Comparison of ENCODE assay signal across 1 cellular context in the genomic region with DNA sequence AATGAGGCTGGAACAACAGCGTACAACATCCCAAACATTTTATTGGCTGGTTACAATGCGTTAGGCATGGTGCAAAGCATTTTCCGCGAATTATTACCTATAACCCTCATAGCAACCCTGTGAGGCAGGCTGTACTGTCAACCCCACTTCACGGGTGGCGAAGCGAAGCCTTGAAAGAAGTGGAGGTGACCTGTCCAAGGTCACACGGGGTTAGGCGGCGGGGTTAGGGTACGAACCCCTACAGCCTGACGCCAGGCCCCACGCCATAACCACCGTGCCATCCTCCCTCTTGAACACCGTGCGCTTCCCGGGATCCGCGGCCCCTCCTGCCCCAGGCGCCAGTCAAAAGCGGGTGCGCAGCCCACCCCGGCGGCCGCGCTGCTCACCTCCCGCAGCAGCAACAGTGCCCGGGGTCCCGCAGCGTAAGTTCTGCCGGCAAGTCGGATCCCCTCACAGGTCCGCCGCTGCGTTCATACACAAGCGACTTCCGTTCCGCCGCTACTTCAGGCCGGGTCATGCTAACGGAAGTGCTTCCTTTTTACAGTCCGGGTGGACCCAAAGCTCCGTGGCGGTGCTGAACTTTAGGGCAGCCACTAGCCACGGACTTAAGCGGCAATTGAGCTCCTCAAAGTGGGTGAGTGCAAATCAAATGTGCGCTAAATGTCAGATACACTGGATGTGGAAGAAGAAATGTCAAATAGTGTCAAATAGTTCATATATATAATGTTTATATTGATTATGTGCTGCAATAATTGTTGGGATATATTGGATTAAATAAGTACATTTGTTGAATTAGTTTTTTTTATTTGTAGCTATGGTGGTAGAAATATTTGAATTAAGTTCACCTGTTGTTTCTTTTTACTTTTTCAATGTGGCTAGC.
TF ChIP-seq lines count a peak whose summit lies in the region.

A gene with protein sequence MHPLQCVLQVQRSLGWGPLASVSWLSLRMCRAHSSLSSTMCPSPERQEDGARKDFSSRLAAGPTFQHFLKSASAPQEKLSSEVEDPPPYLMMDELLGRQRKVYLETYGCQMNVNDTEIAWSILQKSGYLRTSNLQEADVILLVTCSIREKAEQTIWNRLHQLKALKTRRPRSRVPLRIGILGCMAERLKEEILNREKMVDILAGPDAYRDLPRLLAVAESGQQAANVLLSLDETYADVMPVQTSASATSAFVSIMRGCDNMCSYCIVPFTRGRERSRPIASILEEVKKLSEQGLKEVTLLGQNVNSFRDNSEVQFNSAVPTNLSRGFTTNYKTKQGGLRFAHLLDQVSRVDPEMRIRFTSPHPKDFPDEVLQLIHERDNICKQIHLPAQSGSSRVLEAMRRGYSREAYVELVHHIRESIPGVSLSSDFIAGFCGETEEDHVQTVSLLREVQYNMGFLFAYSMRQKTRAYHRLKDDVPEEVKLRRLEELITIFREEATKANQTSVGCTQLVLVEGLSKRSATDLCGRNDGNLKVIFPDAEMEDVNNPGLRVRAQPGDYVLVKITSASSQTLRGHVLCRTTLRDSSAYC (minus strand): TSS at position 478 of the 880 bp plus-strand sequence. CDS start 4,455 bp downstream, outside the sequence.

TF ChIP-seq in HEK293, 187 proteins besides CTCF, POLR2A, EP300 and RAD21 (continued from another document):
- TF ChIP-seq, protein P1, sequence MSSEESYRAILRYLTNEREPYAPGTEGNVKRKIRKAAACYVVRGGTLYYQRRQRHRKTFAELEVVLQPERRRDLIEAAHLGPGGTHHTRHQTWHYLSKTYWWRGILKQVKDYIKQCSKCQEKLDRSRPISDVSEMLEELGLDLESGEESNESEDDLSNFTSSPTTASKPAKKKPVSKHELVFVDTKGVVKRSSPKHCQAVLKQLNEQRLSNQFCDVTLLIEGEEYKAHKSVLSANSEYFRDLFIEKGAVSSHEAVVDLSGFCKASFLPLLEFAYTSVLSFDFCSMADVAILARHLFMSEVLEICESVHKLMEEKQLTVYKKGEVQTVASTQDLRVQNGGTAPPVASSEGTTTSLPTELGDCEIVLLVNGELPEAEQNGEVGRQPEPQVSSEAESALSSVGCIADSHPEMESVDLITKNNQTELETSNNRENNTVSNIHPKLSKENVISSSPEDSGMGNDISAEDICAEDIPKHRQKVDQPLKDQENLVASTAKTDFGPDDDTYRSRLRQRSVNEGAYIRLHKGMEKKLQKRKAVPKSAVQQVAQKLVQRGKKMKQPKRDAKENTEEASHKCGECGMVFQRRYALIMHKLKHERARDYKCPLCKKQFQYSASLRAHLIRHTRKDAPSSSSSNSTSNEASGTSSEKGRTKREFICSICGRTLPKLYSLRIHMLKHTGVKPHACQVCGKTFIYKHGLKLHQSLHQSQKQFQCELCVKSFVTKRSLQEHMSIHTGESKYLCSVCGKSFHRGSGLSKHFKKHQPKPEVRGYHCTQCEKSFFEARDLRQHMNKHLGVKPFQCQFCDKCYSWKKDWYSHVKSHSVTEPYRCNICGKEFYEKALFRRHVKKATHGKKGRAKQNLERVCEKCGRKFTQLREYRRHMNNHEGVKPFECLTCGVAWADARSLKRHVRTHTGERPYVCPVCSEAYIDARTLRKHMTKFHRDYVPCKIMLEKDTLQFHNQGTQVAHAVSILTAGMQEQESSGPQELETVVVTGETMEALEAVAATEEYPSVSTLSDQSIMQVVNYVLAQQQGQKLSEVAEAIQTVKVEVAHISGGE (tag by site-specific recombination; conservative IDR thresholded peaks at IDR 0.05; ENCODE audit: low read depth): peak; percentile 100
- TF ChIP-seq ZNF16 (tag by site-specific recombination; IDR thresholded peaks at IDR 0.05; ENCODE audit: low read depth) (no peak), ZNF621 (tag by site-specific recombination; IDR thresholded peaks at IDR 0.05) (no peak), ZBTB20 (tag by site-specific recombination; IDR thresholded peaks at IDR 0.05) (peak; percentile 65), SCRT2 (tag by site-specific recombination; IDR thresholded peaks at IDR 0.05) (peak; percentile 82), SP2 (tag by site-specific recombination; IDR thresholded peaks at IDR 0.05) (peak; percentile 66), IKZF3 (tag by site-specific recombination; IDR thresholded peaks at IDR 0.05) (no peak), ZNF132 (tag by site-specific recombination; IDR thresholded peaks at IDR 0.05; ENCODE audit: borderline replicate concordance) (no peak), ZNF202 (tag by site-specific recombination; IDR thresholded peaks at IDR 0.05; ENCODE audit: borderline replicate concordance) (no peak), ZFP37 (tag by site-specific recombination; IDR thresholded peaks at IDR 0.05) (peak; percentile 99), FEZF1 (tag by site-specific recombination; IDR thresholded peaks at IDR 0.05) (peak; percentile 36), ZNF121 (tag by site-specific recombination; IDR thresholded peaks at IDR 0.05) (no peak), ZNF776 (tag by site-specific recombination; IDR thresholded peaks at IDR 0.05; ENCODE audit: borderline replicate concordance) (no peak), ZBTB8A (tag by site-specific recombination; IDR thresholded peaks at IDR 0.05) (0 out of 2 replicates have a peak, but pooled peaks have one; percentile 55), ZNF664 (tag by site-specific recombination; IDR thresholded peaks at IDR 0.05) (peak; percentile 56; the same call in 1 of the 2 replicates)
- TF ChIP-seq, protein P2, sequence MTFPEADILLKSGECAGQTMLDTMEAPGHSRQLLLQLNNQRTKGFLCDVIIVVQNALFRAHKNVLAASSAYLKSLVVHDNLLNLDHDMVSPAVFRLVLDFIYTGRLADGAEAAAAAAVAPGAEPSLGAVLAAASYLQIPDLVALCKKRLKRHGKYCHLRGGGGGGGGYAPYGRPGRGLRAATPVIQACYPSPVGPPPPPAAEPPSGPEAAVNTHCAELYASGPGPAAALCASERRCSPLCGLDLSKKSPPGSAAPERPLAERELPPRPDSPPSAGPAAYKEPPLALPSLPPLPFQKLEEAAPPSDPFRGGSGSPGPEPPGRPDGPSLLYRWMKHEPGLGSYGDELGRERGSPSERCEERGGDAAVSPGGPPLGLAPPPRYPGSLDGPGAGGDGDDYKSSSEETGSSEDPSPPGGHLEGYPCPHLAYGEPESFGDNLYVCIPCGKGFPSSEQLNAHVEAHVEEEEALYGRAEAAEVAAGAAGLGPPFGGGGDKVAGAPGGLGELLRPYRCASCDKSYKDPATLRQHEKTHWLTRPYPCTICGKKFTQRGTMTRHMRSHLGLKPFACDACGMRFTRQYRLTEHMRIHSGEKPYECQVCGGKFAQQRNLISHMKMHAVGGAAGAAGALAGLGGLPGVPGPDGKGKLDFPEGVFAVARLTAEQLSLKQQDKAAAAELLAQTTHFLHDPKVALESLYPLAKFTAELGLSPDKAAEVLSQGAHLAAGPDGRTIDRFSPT (tag by site-specific recombination; IDR thresholded peaks at IDR 0.05): no peak
- TF ChIP-seq, protein P3, sequence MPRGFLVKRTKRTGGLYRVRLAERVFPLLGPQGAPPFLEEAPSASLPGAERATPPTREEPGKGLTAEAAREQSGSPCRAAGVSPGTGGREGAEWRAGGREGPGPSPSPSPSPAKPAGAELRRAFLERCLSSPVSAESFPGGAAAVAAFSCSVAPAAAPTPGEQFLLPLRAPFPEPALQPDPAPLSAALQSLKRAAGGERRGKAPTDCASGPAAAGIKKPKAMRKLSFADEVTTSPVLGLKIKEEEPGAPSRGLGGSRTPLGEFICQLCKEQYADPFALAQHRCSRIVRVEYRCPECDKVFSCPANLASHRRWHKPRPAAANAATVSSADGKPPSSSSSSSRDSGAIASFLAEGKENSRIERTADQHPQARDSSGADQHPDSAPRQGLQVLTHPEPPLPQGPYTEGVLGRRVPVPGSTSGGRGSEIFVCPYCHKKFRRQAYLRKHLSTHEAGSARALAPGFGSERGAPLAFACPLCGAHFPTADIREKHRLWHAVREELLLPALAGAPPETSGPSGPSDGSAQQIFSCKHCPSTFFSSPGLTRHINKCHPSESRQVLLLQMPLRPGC (tag by site-specific recombination; IDR thresholded peaks at IDR 0.05): peak; percentile 95
- TF ChIP-seq, protein P4, sequence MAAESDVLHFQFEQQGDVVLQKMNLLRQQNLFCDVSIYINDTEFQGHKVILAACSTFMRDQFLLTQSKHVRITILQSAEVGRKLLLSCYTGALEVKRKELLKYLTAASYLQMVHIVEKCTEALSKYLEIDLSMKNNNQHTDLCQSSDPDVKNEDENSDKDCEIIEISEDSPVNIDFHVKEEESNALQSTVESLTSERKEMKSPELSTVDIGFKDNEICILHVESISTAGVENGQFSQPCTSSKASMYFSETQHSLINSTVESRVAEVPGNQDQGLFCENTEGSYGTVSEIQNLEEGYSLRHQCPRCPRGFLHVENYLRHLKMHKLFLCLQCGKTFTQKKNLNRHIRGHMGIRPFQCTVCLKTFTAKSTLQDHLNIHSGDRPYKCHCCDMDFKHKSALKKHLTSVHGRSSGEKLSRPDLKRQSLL (tag by site-specific recombination; IDR thresholded peaks at IDR 0.05): peak; percentile 64; the same call in 1 of the 2 replicates
- TF ChIP-seq, protein P5, sequence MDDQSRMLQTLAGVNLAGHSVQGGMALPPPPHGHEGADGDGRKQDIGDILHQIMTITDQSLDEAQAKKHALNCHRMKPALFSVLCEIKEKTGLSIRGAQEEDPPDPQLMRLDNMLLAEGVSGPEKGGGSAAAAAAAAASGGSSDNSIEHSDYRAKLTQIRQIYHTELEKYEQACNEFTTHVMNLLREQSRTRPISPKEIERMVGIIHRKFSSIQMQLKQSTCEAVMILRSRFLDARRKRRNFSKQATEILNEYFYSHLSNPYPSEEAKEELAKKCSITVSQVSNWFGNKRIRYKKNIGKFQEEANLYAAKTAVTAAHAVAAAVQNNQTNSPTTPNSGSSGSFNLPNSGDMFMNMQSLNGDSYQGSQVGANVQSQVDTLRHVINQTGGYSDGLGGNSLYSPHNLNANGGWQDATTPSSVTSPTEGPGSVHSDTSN (CRISPR knock-in tag; IDR thresholded peaks at IDR 0.05): 0 out of 2 replicates have a peak, but pooled peaks have one; percentile 70
TF ChIP-seq in HEK293: peak in this region for 83.
